ENCODE assay signal across 17 cellular contexts in genomic region chr12:28708918-28709371, GRCh38.
DNase-seq lines count a peak whose midpoint lies in the region; ATAC-seq and TF ChIP-seq lines count a peak whose summit lies in the region.
"Had no signal": no experiment of that assay in that cellular context is flagged by ENCODE, and none has a peak within 500 bp of the region (broad histone marks: within the 10 kb centered on the region; RNA-seq: fewer than 3 reads in every experiment).

No MANE protein-coding gene starts in this region.

- in situ Hi-C loops in astrocyte of the spinal cord (cut with HindIII; ENCODE audit: low sequenced_read_pairs): no loop called here

- H3K4me3 ChIP-seq in astrocyte of the spinal cord (ENCODE audit: low read depth, low read length) (no peak overlapping the region), OCI-LY7 (ENCODE audit: low read depth, low read length, poor library complexity, severe bottlenecking) (no peak overlapping the region)
- H3K4me3 ChIP-seq in CD8-positive, alpha-beta memory T cell (ENCODE audit: low read length): no peak overlapping the region
- H3K4me3 ChIP-seq: heart right ventricle had no signal

- no peak overlapping the region for H2AFZ ChIP-seq in OCI-LY7 (ENCODE audit: low read length)

- no peak overlapping the region for H3K4me3 Mint-ChIP-seq in CD8-positive, alpha-beta memory T cell
- H3K4me3 Mint-ChIP-seq: endodermal cell, naive B cell had no signal

- H3K4me2 ChIP-seq in OCI-LY7 (ENCODE audit: low read length): no peak overlapping the region

- no peaks in the 10 kb centered on the region for H3K4me1 ChIP-seq in OCI-LY7 (ENCODE audit: insufficient read depth, low read length, poor library complexity, severe bottlenecking)
- no peaks in the 10 kb centered on the region for H3K4me1 ChIP-seq in CD8-positive, alpha-beta memory T cell (ENCODE audit: insufficient read depth, low read length)
- H3K4me1 ChIP-seq: heart right ventricle had no signal

- H3K4me1 Mint-ChIP-seq in CD8-positive, alpha-beta memory T cell: no peaks in the 10 kb centered on the region
- H3K4me1 Mint-ChIP-seq: endodermal cell, naive B cell had no signal

- H3K27me3 ChIP-seq in CD8-positive, alpha-beta memory T cell (ENCODE audit: insufficient read depth, low read length, poor library complexity, severe bottlenecking): no peaks in the 10 kb centered on the region
- H3K27me3 ChIP-seq: heart right ventricle had no signal

- H4K20me1 ChIP-seq in OCI-LY7 (ENCODE audit: insufficient read depth, low read length): no peaks in the 10 kb centered on the region

- H3K27ac Mint-ChIP-seq in CD8-positive, alpha-beta memory T cell: peak overlapping the region in 1 of 8 donors; percentile 7
- H3K27ac Mint-ChIP-seq: endodermal cell, naive B cell had no signal

- POLR2A ChIA-PET in OCI-LY7 (lab: Charles Lee): interaction anchor here (0.7 kb wide), 1 partner anchor 34 kb away, joined by 3 read pairs; no protein-coding TSS in a partner anchor
- POLR2A ChIA-PET in CD8-positive, alpha-beta memory T cell (lab: Charles Lee): no interaction called here

- intact Hi-C loops in OCI-LY7 (cut with micrococcal nuclease; ENCODE audit: unreplicated experiment): no loop called here

- no TSS peak for BruUV-seq in OCI-LY7 (replicated peaks; lab: Mats Ljungman, UMichigan)

- no peaks in the 10 kb centered on the region for H3K27me3 Mint-ChIP-seq in CD8-positive, alpha-beta memory T cell
- H3K27me3 Mint-ChIP-seq: naive B cell had no signal

- no peaks in the 10 kb centered on the region for H3K9me2 ChIP-seq in OCI-LY7 (ENCODE audit: insufficient read depth, low read length)

- DNase-seq in NOMO-1 treated with DMSO at 0.1 percent for 48 hours (lab: John Stamatoyannopoulos, UW; ENCODE audit: unreplicated experiment): peak; percentile 40
- DNase-seq in NOMO-1 treated with dmso at 0.1 percent for 144 hours (lab: John Stamatoyannopoulos, UW; ENCODE audit: unreplicated experiment): no peak
- peak; percentile 91 for DNase-seq in astrocyte of the spinal cord (ENCODE audit: low read depth, low spot score)
- peak; percentile 11 for DNase-seq in kidney glomerular epithelial cell (lab: John Stamatoyannopoulos, UW)
- no peak for DNase-seq in OCI-LY7 (ENCODE audit: low spot score)
- no peak for DNase-seq in CD8-positive, alpha-beta memory T cell
- no peak for DNase-seq in Ammon's horn (ENCODE audit: low spot score)
- DNase-seq: 8988T; activated CD8-positive, alpha-beta memory T cell treated with anti-CD3 and anti-CD28 coated beads for 24 hours; endodermal cell; heart right ventricle; MM.1S; naive B cell; retina; stimulated activated naive CD4-positive, alpha-beta T cell had no signal

- peaks cover 0 to 5% (median 3%) of the 10 kb centered on the region in 5 donors for H3K9me3 Mint-ChIP-seq in CD8-positive, alpha-beta memory T cell
- H3K9me3 Mint-ChIP-seq: endodermal cell had no signal

- no peaks in the 10 kb centered on the region for H3K36me3 ChIP-seq in OCI-LY7 (ENCODE audit: insufficient read depth, low read length)
- no peaks in the 10 kb centered on the region for H3K36me3 ChIP-seq in CD8-positive, alpha-beta memory T cell (ENCODE audit: insufficient read depth, low read length)
- H3K36me3 ChIP-seq: heart right ventricle had no signal

- CTCF ChIA-PET in OCI-LY7 (lab: Charles Lee; ENCODE audit: unreplicated experiment): no interaction called here
- CTCF ChIA-PET in CD8-positive, alpha-beta memory T cell (lab: Charles Lee): no interaction called here

- no peaks in the 10 kb centered on the region for H3K79me2 ChIP-seq in OCI-LY7 (ENCODE audit: insufficient read depth, low read depth, low read length)

- no peaks in the 10 kb centered on the region for H3K9me3 ChIP-seq in OCI-LY7 (ENCODE audit: low read length)
- H3K9me3 ChIP-seq in CD8-positive, alpha-beta memory T cell (ENCODE audit: low read length): no peaks in the 10 kb centered on the region

- ATAC-seq in GM21825 (IDR thresholded peaks at IDR 0.05; ENCODE audit: unreplicated experiment): no peak
- ATAC-seq: heart right ventricle had no signal

- no peaks in the 10 kb centered on the region for H3K36me3 Mint-ChIP-seq in CD8-positive, alpha-beta memory T cell
- H3K36me3 Mint-ChIP-seq: naive B cell had no signal

- TF ChIP-seq CTCF in astrocyte of the spinal cord (IDR thresholded peaks at IDR 0.05; ENCODE audit: low read depth, low read length): no peak
- no peak for TF ChIP-seq CTCF in OCI-LY7 (conservative IDR thresholded peaks at IDR 0.05; ENCODE audit: low read length)

- H3K27ac ChIP-seq in OCI-LY7 (ENCODE audit: low read depth, low read length, poor library complexity, severe bottlenecking): no peak overlapping the region
- no peak overlapping the region for H3K27ac ChIP-seq in CD8-positive, alpha-beta memory T cell (ENCODE audit: low read depth, low read length)
- H3K27ac ChIP-seq: heart right ventricle, VCaP had no signal

Comparison
In these comparisons a context has a peak if more than half of its experiments do, and no peak if none do; other contexts are left out.
1. DNase-seq: peak in NOMO-1 treated with DMSO at 0.1 percent for 48 hours (single experiment), astrocyte of the spinal cord (single experiment) and kidney glomerular epithelial cell (single experiment); none in NOMO-1 treated with dmso at 0.1 percent for 144 hours (single experiment), OCI-LY7 (single experiment), CD8-positive, alpha-beta memory T cell (0 of 5) and Ammon's horn (single experiment).